In genomic region chr2:127701193-127701650, GRCh38 we compare ENCODE assay signal across 8 cellular contexts. TPM values are rescaled to one million over a fixed set of nuclear protein-coding genes. Genes with fewer than 3 reads are reported as not detected.
DNase-seq lines count a peak whose midpoint lies in the region; ATAC-seq lines count a peak whose summit lies in the region.

TSS of gene SFT2D3 (plus strand) at chr2:127701497. CDS start at chr2:127701529, 32 bp downstream.

- peak; percentile 73 for ATAC-seq in HG02571 (IDR thresholded peaks at IDR 0.05; ENCODE audit: unreplicated experiment)

- H3K9me3 ChIP-seq in SJSA1 (replicated peaks), result peaks cover 5% of the 10 kb centered on the region; the same call in 1 of the 2 replicates

- H3K27me3 ChIP-seq in SJSA1 (replicated peaks), result no peaks in the 10 kb centered on the region

- H3K36me3 Mint-ChIP-seq in activated naive CD4-positive, alpha-beta T cell treated with anti-CD3 and anti-CD28 coated beads for 36 hours (ENCODE audit: low read depth), result peaks cover 28% of the 10 kb centered on the region

- intact Hi-C loops in activated naive CD4-positive, alpha-beta T cell treated with anti-CD3 and anti-CD28 coated beads for 36 hours (cut with micrococcal nuclease), result loop anchor here (1.0 to 5.0 kb wide), 7 partner anchors 61 to 619 kb away; partner anchors contain the start of genes HS6ST1, IWS1, POLR2D and WDR33

- peaks cover 43% of the 10 kb centered on the region for H3K36me3 ChIP-seq in SJSA1

- H3K27ac ChIP-seq in SJSA1, result peak within 1 kb of the TSS; percentile 90

- H3K4me3 ChIP-seq in GM08714 (ENCODE audit: low read length) (peak within 1 kb of the TSS; percentile 91), SJSA1 (peak within 1 kb of the TSS; percentile 97)

- CTCF ChIA-PET in activated naive CD4-positive, alpha-beta T cell treated with anti-CD3 and anti-CD28 coated beads for 36 hours (lab: Charles Lee), result no interaction called here

- H3K9me3 Mint-ChIP-seq in activated naive CD4-positive, alpha-beta T cell treated with anti-CD3 and anti-CD28 coated beads for 36 hours, result no peaks in the 10 kb centered on the region

- H3K27me3 Mint-ChIP-seq in activated naive CD4-positive, alpha-beta T cell treated with anti-CD3 and anti-CD28 coated beads for 36 hours (ENCODE audit: low read depth), result no peaks in the 10 kb centered on the region

- DNase-seq in NAMALWA (ENCODE audit: low spot score) (peak; percentile 94), SJSA1 (ENCODE audit: low read depth in 1 of 2, low spot score in 2 of 2) (peak; percentile 89 to 92), germinal center (ENCODE audit: low spot score) (peak; percentile 94), nucleus accumbens (lab: John Stamatoyannopoulos, UW) (peak; percentile 10 to 94 (median 86)), superior temporal gyrus (ENCODE audit: extremely low spot score) (peak; percentile 93)
- peak; percentile 94 for DNase-seq in activated naive CD4-positive, alpha-beta T cell treated with anti-CD3 and anti-CD28 coated beads for 36 hours

- H3K4me1 ChIP-seq in SJSA1 (replicated peaks), result peaks cover 35% of the 10 kb centered on the region

- peak within 1 kb of the TSS; percentile 95 for H3K27ac Mint-ChIP-seq in activated naive CD4-positive, alpha-beta T cell treated with anti-CD3 and anti-CD28 coated beads for 36 hours

- peak within 1 kb of the TSS; percentile 88 for H3K4me3 Mint-ChIP-seq in activated naive CD4-positive, alpha-beta T cell treated with anti-CD3 and anti-CD28 coated beads for 36 hours

- peaks cover 38% of the 10 kb centered on the region for H3K4me1 Mint-ChIP-seq in activated naive CD4-positive, alpha-beta T cell treated with anti-CD3 and anti-CD28 coated beads for 36 hours (ENCODE audit: low read depth)

RNA-seq across cellular contexts. Expression of gene SFT2D3, which starts in this region (rescaled TPM):
- total RNA-seq in SJSA1 (2014; rRNA removed; shearing (Covaris generic)), result 11.2 and 11.4 TPM in 2 replicates
- 1 to 10 TPM; 3.1 to 3.3 TPM for total RNA-seq in activated naive CD4-positive, alpha-beta T cell treated with anti-CD3 and anti-CD28 coated beads for 36 hours

Comparison
In these comparisons a context has a peak if more than half of its experiments do, and no peak if none do; other contexts are left out.
1. Peak in every context shown above with its lines: DNase-seq, ATAC-seq, H3K4me3 ChIP-seq and H3K27ac ChIP-seq.